ENCODE assay signal across 11 cellular contexts in genomic region chr3:100042144-100042543, GRCh38.
DNase-seq lines count a peak whose midpoint lies in the region; ATAC-seq and TF ChIP-seq lines count a peak whose summit lies in the region.
"Had no signal": no experiment of that assay in that cellular context is flagged by ENCODE, and none has a peak within 500 bp of the region (broad histone marks: within the 10 kb centered on the region; RNA-seq: fewer than 3 reads in every experiment).

No MANE protein-coding gene starts in this region.

- H3K4me1 ChIP-seq in SJSA1 (replicated peaks): peaks cover 63% of the 10 kb centered on the region

- peaks cover 70% of the 10 kb centered on the region for H3K4me1 Mint-ChIP-seq in Calu3 (ENCODE audit: low read depth, unreplicated experiment)

- H3K4me3 ChIP-seq in SJSA1 (no peak overlapping the region), foreskin fibroblast (ENCODE audit: low read depth in 1 of 2, low read length in 2 of 2) (no peak overlapping the region)

- DNase-seq in Calu3 (no peak), SJSA1 (ENCODE audit: low read depth in 1 of 2, low spot score in 2 of 2) (peak in 1 of 2 experiments; percentile 71), foreskin fibroblast (peak; percentile 72 to 86), sciatic nerve (ENCODE audit: low spot score) (no peak), activated gamma-delta T cell (lab: John Stamatoyannopoulos, UW) (no peak), NCI-H1436 treated with DMSO at 0.1 percent for 48 hours (lab: John Stamatoyannopoulos, UW) (no peak), Ammon's horn (ENCODE audit: low spot score) (no peak)
- DNase-seq: caudate nucleus, nephron progenitor cell, T-cell had no signal

- CTCF ChIA-PET in Calu3 (lab: Charles Lee): interaction anchor here (1.0 to 3.0 kb wide), 5 partner anchors 17 to 212 kb away, joined by 3 to 10 read pairs (median 4); no protein-coding TSS in a partner anchor

- no peaks in the 10 kb centered on the region for H3K36me3 ChIP-seq in SJSA1

- no peak overlapping the region for H3K4me3 Mint-ChIP-seq in Calu3 (ENCODE audit: low read depth, unreplicated experiment)
- H3K4me3 Mint-ChIP-seq: nephron progenitor cell, T-cell had no signal

- H3K27me3 ChIP-seq in SJSA1 (replicated peaks): no peaks in the 10 kb centered on the region

- intact Hi-C loops in Calu3 (cut with micrococcal nuclease; ENCODE audit: unreplicated experiment): loop anchor here (10.0 kb wide), 3 partner anchors 87 to 197 kb away; no protein-coding TSS in a partner anchor
- intact Hi-C loops in sciatic nerve (cut with DNase I): no loop called here

- peak overlapping the region; percentile 95 for H3K27ac ChIP-seq in SJSA1

- no peaks in the 10 kb centered on the region for H3K9me3 ChIP-seq in SJSA1 (replicated peaks)

- peak overlapping the region; percentile 97 for H3K27ac Mint-ChIP-seq in Calu3 (ENCODE audit: unreplicated experiment)
- H3K27ac Mint-ChIP-seq: nephron progenitor cell, T-cell had no signal

- BruUV-seq in Calu3 (replicated peaks; lab: Mats Ljungman, UMichigan): no TSS peak

- H3K27me3 Mint-ChIP-seq in Calu3 (ENCODE audit: unreplicated experiment): no peaks in the 10 kb centered on the region
- H3K27me3 Mint-ChIP-seq: T-cell had no signal

- H3K9me3 Mint-ChIP-seq in Calu3 (ENCODE audit: low read depth, unreplicated experiment): no peaks in the 10 kb centered on the region
- H3K9me3 Mint-ChIP-seq: nephron progenitor cell, T-cell had no signal

- TF ChIP-seq CTCF in Calu3 (IDR thresholded peaks at IDR 0.05; ENCODE audit: unreplicated experiment): no peak
- TF ChIP-seq CTCF in foreskin fibroblast (IDR thresholded peaks at IDR 0.05; ENCODE audit: low read depth, low read length): no peak

- H3K36me3 Mint-ChIP-seq in Calu3 (ENCODE audit: insufficient read depth, unreplicated experiment): peaks cover 19% of the 10 kb centered on the region
- H3K36me3 Mint-ChIP-seq: T-cell had no signal

- ATAC-seq in sciatic nerve: peak; percentile 58
- no peak for ATAC-seq in HG03175 (IDR thresholded peaks at IDR 0.05; ENCODE audit: unreplicated experiment)
- ATAC-seq: T-cell had no signal

Comparison
In these comparisons a context has a peak if more than half of its experiments do, and no peak if none do; other contexts are left out.
1. DNase-seq: peak in foreskin fibroblast (2 of 2); none in Calu3 (single experiment), sciatic nerve (single experiment), activated gamma-delta T cell (single experiment), NCI-H1436 treated with DMSO at 0.1 percent for 48 hours (single experiment) and Ammon's horn (single experiment).